18 cellular contexts compared by ENCODE assay signal in the genomic region with DNA sequence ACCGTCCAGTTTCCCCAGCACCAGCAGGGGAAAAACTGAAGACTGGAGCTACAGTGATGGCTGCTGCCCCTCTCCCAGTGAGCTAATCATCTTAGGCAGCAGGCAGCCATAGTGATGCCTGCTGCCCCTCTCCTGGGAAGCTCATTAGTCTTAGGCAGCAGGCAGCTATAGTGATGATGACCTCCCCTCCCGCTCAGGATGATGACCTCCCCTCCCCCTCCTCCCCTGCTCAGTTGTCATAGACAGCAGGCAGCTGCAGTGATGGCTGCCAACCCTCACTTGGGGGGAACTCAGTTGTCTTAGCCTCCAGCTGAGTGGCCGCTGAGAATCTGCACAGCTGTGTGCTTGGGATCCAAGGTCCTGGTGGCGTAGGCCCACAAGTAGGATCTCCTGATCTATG.
"Had no signal": no experiment of that assay in that cellular context is flagged by ENCODE, and none has a peak within 500 bp of the region (broad histone marks: within the 10 kb centered on the region; RNA-seq: fewer than 3 reads in every experiment).

No MANE protein-coding gene starts in this region.

- DNase-seq: activated CD4-positive, alpha-beta T cell treated with anti-CD3 and anti-CD28 coated beads for 1 hour; activated CD8-positive, alpha-beta memory T cell treated with anti-CD3 and anti-CD28 coated beads for 24 hours; activated CD8-positive, alpha-beta memory T cell treated with anti-CD3 and anti-CD28 coated beads, Interleukin-2, amount 50 U/mL, for 48 hours; activated effector memory CD4-positive, alpha-beta T cell treated with anti-CD3 and anti-CD28 coated beads, Interleukin-2, amount 50 U/mL, for 16 hours; activated naive CD4-positive, alpha-beta T cell treated with anti-CD3 and anti-CD28 coated beads, Interleukin-2, amount 50 U/mL, for 16 hours; activated T-cell treated with anti-CD3 and anti-CD28 coated beads, Interleukin-2, amount 50 U/mL, for 72 hours; aorta; brain microvascular endothelial cell; central memory CD4-positive, alpha-beta T cell; gastrocnemius medialis; heart left ventricle; naive thymus-derived CD4-positive, alpha-beta T cell; spleen; stimulated activated naive B cell treated with anti-CD40 and anti-IgM and Interleukin-4, amounts not matched to agents 10 μg/mL and 1 μg/mL and 100 μg/mL, for 72 hours had no signal

- H3K4me3 ChIP-seq: gastrocnemius medialis, heart left ventricle, spleen had no signal

- H3K36me3 ChIP-seq: brain microvascular endothelial cell, gastrocnemius medialis, heart left ventricle, spleen had no signal

- H3K4me1 Mint-ChIP-seq: memory B cell; stimulated activated naive B cell treated with anti-CD40 and anti-IgM and Interleukin-4, amounts not matched to agents 10 μg/mL and 1 μg/mL and 100 μg/mL, for 72 hours had no signal

- H3K27me3 ChIP-seq: brain microvascular endothelial cell, gastrocnemius medialis, heart left ventricle had no signal

- FAIRE-seq: colon had no signal

- H3K4me1 ChIP-seq: gastrocnemius medialis, heart left ventricle, spleen had no signal

- H3K27ac Mint-ChIP-seq: activated T-cell treated with anti-CD3 and anti-CD28 coated beads, Interleukin-2, amount 50 U/mL, for 72 hours; memory B cell; naive thymus-derived CD4-positive, alpha-beta T cell; stimulated activated naive B cell treated with anti-CD40 and anti-IgM and Interleukin-4, amounts not matched to agents 10 μg/mL and 1 μg/mL and 100 μg/mL, for 72 hours; T-helper 1 cell treated with Interleukin-12 subunit alpha and Interleukin-12 subunit beta and Interleukin-4 antibody, amounts not matched to agents 30 μg/mL and 1 μg/mL, for 36 hours had no signal

- H3K4me3 Mint-ChIP-seq: activated T-cell treated with anti-CD3 and anti-CD28 coated beads, Interleukin-2, amount 50 U/mL, for 72 hours; memory B cell; naive thymus-derived CD4-positive, alpha-beta T cell; stimulated activated naive B cell treated with anti-CD40 and anti-IgM and Interleukin-4, amounts not matched to agents 10 μg/mL and 1 μg/mL and 100 μg/mL, for 72 hours; T-helper 1 cell treated with Interleukin-12 subunit alpha and Interleukin-12 subunit beta and Interleukin-4 antibody, amounts not matched to agents 30 μg/mL and 1 μg/mL, for 36 hours had no signal

- H3K9me3 ChIP-seq: gastrocnemius medialis had no signal

- ATAC-seq: activated T-cell treated with anti-CD3 and anti-CD28 coated beads, Interleukin-2, amount 50 U/mL, for 72 hours; esophagus mucosa; gastrocnemius medialis; heart left ventricle; naive thymus-derived CD4-positive, alpha-beta T cell; stimulated activated naive B cell treated with anti-CD40 and anti-IgM and Interleukin-4, amounts not matched to agents 10 μg/mL and 1 μg/mL and 100 μg/mL, for 72 hours had no signal

- H3K27ac ChIP-seq: brain microvascular endothelial cell, gastrocnemius medialis, heart left ventricle, spleen had no signal
